In the genomic region with DNA sequence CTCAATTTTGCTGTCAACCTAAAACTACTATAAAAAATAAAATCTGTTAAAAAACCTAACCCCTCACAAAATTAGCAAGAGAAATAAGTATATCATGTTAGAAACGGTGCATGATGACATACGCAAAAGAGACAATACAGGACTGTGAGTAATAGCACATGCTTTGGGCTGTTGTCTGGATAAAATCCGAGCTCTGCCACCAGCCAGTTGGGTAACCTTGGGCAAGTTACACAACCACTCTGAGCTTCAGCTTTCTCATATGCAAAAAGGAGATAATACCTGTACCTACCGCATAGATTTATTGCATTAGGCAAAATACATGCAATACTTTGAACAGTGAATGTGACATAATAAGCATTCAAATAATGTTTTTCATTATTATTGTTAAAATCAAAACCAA, we compare ENCODE assay signal across 28 cellular contexts.
"Had no signal": no experiment of that assay in that cellular context is flagged by ENCODE, and none has a peak within 500 bp of the region (broad histone marks: within the 10 kb centered on the region; RNA-seq: fewer than 3 reads in every experiment).

No MANE protein-coding gene starts in this region.

- H3K27me3 Mint-ChIP-seq: naive thymus-derived CD4-positive, alpha-beta T cell; progenitor cell of endocrine pancreas; stimulated activated naive CD8-positive, alpha-beta T cell treated with anti-CD3 and anti-CD28 coated beads, Interleukin-15, amount 100 ng/mL, for 72 hours had no signal

- H2AFZ ChIP-seq: neural progenitor cell, parathyroid adenoma had no signal

- H3K27ac ChIP-seq: dorsolateral prefrontal cortex, epithelial cell of prostate, esophagus muscularis mucosa, foreskin keratinocyte, gastroesophageal sphincter, heart right ventricle, left lung, neural progenitor cell, parathyroid adenoma, suprapubic skin, transverse colon, vagina had no signal

- H3K4me3 Mint-ChIP-seq: naive thymus-derived CD4-positive, alpha-beta T cell; nephron; neural progenitor cell; stimulated activated naive CD8-positive, alpha-beta T cell treated with anti-CD3 and anti-CD28 coated beads, Interleukin-15, amount 100 ng/mL, for 72 hours had no signal

- DNase-seq: dorsolateral prefrontal cortex; effector CD4-positive, alpha-beta T cell; glutamatergic neuron; heart right ventricle; hippocampal formation; left cardiac atrium; left lung; mesendoderm; midbrain; naive thymus-derived CD4-positive, alpha-beta T cell; stimulated activated CD4-positive, alpha-beta T cell treated with anti-CD3 and anti-CD28 coated beads, Interleukin-12 subunit alpha, Interleukin-12 subunit beta, amount 100 ng/mL, for 4 hours; stimulated activated CD4-positive, alpha-beta T cell treated with anti-CD3 and anti-CD28 coated beads, Interleukin-1b, Interleukin-23, amount 100 ng/mL, for 48 hours; stimulated activated CD4-positive, alpha-beta T cell treated with anti-CD3 and anti-CD28 coated beads, Interleukin-4, amount 100 ng/mL, for 1 hour; stimulated activated CD8-positive, alpha-beta memory T cell treated with anti-CD3 and anti-CD28 coated beads, Interleukin-4, amount 100 ng/mL, for 48 hours; stimulated activated naive CD4-positive, alpha-beta T cell; stimulated activated naive CD8-positive, alpha-beta T cell treated with anti-CD3 and anti-CD28 coated beads, Interleukin-15, amount 100 ng/mL, for 72 hours; transverse colon had no signal

- H3K27ac Mint-ChIP-seq: naive thymus-derived CD4-positive, alpha-beta T cell; nephron; neural progenitor cell; progenitor cell of endocrine pancreas; stimulated activated naive CD8-positive, alpha-beta T cell treated with anti-CD3 and anti-CD28 coated beads, Interleukin-15, amount 100 ng/mL, for 72 hours had no signal

- H3K36me3 Mint-ChIP-seq: naive thymus-derived CD4-positive, alpha-beta T cell; neural progenitor cell had no signal

- H3K4me2 ChIP-seq: neural progenitor cell, smooth muscle cell had no signal

- H3K4me1 Mint-ChIP-seq: naive thymus-derived CD4-positive, alpha-beta T cell; nephron; stimulated activated naive CD8-positive, alpha-beta T cell treated with anti-CD3 and anti-CD28 coated beads, Interleukin-15, amount 100 ng/mL, for 72 hours had no signal

- H3K9ac ChIP-seq: neural progenitor cell, parathyroid adenoma had no signal

- H3K79me2 ChIP-seq: parathyroid adenoma had no signal

- H3K9me3 Mint-ChIP-seq: nephron, neural progenitor cell had no signal

- H3K4me3 ChIP-seq: dorsolateral prefrontal cortex, esophagus muscularis mucosa, gastroesophageal sphincter, heart right ventricle, left lung, neural progenitor cell, smooth muscle cell, suprapubic skin, transverse colon, vagina had no signal

- H3K36me3 ChIP-seq: esophagus muscularis mucosa, gastroesophageal sphincter, heart right ventricle, left lung, neural progenitor cell, suprapubic skin, transverse colon, vagina had no signal

- H3K27me3 ChIP-seq: dorsolateral prefrontal cortex, esophagus muscularis mucosa, foreskin keratinocyte, gastroesophageal sphincter, heart right ventricle, left lung, neural progenitor cell, suprapubic skin, transverse colon, vagina had no signal

- H3K9me3 ChIP-seq: esophagus muscularis mucosa, gastroesophageal sphincter, heart right ventricle, left lung, transverse colon, vagina had no signal

- H3K4me1 ChIP-seq: foreskin keratinocyte, gastroesophageal sphincter, heart right ventricle, left lung, neural progenitor cell, parathyroid adenoma, suprapubic skin, transverse colon, vagina had no signal
